ENCODE assay signal across 22 cellular contexts in genomic region chr17:13079010-13079409, GRCh38.
"Had no signal": no experiment of that assay in that cellular context is flagged by ENCODE, and none has a peak within 500 bp of the region (broad histone marks: within the 10 kb centered on the region; RNA-seq: fewer than 3 reads in every experiment).

No MANE protein-coding gene starts in this region.

- H3K27ac ChIP-seq: gastrocnemius medialis, heart right ventricle, left ventricle myocardium inferior, lower lobe of right lung, parathyroid adenoma, prostate gland, spleen, thoracic aorta, transverse colon had no signal

- H3K4me3 Mint-ChIP-seq: central memory CD8-positive, alpha-beta T cell; immature natural killer cell; memory B cell; mesothelial cell of epicardium; natural killer cell treated with Interleukin-12 subunit alpha and Interleukin-12 subunit beta and Interleukin-15 and Interleukin-18, amount 100 ng/mL, for 72 hours; stimulated activated naive B cell treated with anti-CD40 and anti-IgM and Interleukin-4, amounts not matched to agents 10 μg/mL and 1 μg/mL and 100 μg/mL, for 72 hours; stimulated activated naive CD8-positive, alpha-beta T cell treated with anti-CD3 and anti-CD28 coated beads, Interleukin-15, amount 100 ng/mL, for 72 hours had no signal

- H3K79me2 ChIP-seq: parathyroid adenoma had no signal

- H2AFZ ChIP-seq: parathyroid adenoma had no signal

- H3K36me3 Mint-ChIP-seq: immature natural killer cell; memory B cell; mesothelial cell of epicardium; natural killer cell treated with Interleukin-12 subunit alpha and Interleukin-12 subunit beta and Interleukin-15 and Interleukin-18, amount 100 ng/mL, for 72 hours; stimulated activated naive B cell treated with anti-CD40 and anti-IgM and Interleukin-4, amounts not matched to agents 10 μg/mL and 1 μg/mL and 100 μg/mL, for 72 hours had no signal

- H3K9me3 ChIP-seq: gastrocnemius medialis, heart right ventricle, left ventricle myocardium inferior, lower lobe of right lung, prostate gland, spleen, thoracic aorta, transverse colon had no signal

- H3K9me3 Mint-ChIP-seq: central memory CD8-positive, alpha-beta T cell; natural killer cell treated with Interleukin-12 subunit alpha and Interleukin-12 subunit beta and Interleukin-15 and Interleukin-18, amount 100 ng/mL, for 72 hours had no signal

- DNase-seq: dermis blood vessel endothelial cell; gastrocnemius medialis; heart right ventricle; immature natural killer cell; left ventricle myocardium inferior; lower lobe of right lung; occipital lobe; spleen; stimulated activated CD4-positive, alpha-beta T cell treated with anti-CD3 and anti-CD28 coated beads, Interleukin-15, amount 100 ng/mL, for 24 hours; stimulated activated CD4-positive, alpha-beta T cell treated with anti-CD3 and anti-CD28 coated beads, Interleukin-2, amount 100 ng/mL, for 24 hours; stimulated activated CD4-positive, alpha-beta T cell treated with anti-CD3 and anti-CD28 coated beads, Interleukin-4, amount 100 ng/mL, for 4 hours; stimulated activated naive B cell treated with anti-CD40 and anti-IgM and Interleukin-4, amounts not matched to agents 10 μg/mL and 1 μg/mL and 100 μg/mL, for 72 hours; stimulated activated naive CD8-positive, alpha-beta T cell treated with anti-CD3 and anti-CD28 coated beads, Interleukin-15, amount 100 ng/mL, for 72 hours; transverse colon had no signal

- H3K4me3 ChIP-seq: gastrocnemius medialis, heart right ventricle, left ventricle myocardium inferior, lower lobe of right lung, prostate gland, spleen, thoracic aorta, transverse colon had no signal

- ATAC-seq: gastrocnemius medialis; heart right ventricle; lower lobe of right lung; natural killer cell treated with Interleukin-12 subunit alpha and Interleukin-12 subunit beta and Interleukin-15 and Interleukin-18, amount 100 ng/mL, for 72 hours; sciatic nerve; stimulated activated naive B cell treated with anti-CD40 and anti-IgM and Interleukin-4, amounts not matched to agents 10 μg/mL and 1 μg/mL and 100 μg/mL, for 72 hours; stimulated activated naive CD8-positive, alpha-beta T cell treated with anti-CD3 and anti-CD28 coated beads, Interleukin-15, amount 100 ng/mL, for 72 hours had no signal

- H3K27me3 ChIP-seq: gastrocnemius medialis, spleen, transverse colon had no signal

- H3K4me1 ChIP-seq: gastrocnemius medialis, heart right ventricle, left ventricle myocardium inferior, lower lobe of right lung, parathyroid adenoma, prostate gland, spleen, transverse colon had no signal

- H3K36me3 ChIP-seq: gastrocnemius medialis, heart right ventricle, left ventricle myocardium inferior, lower lobe of right lung, prostate gland, spleen, thoracic aorta, transverse colon had no signal

- H3K27ac Mint-ChIP-seq: immature natural killer cell; memory B cell; mesothelial cell of epicardium; natural killer cell treated with Interleukin-12 subunit alpha and Interleukin-12 subunit beta and Interleukin-15 and Interleukin-18, amount 100 ng/mL, for 72 hours; stimulated activated naive B cell treated with anti-CD40 and anti-IgM and Interleukin-4, amounts not matched to agents 10 μg/mL and 1 μg/mL and 100 μg/mL, for 72 hours; stimulated activated naive CD8-positive, alpha-beta T cell treated with anti-CD3 and anti-CD28 coated beads, Interleukin-15, amount 100 ng/mL, for 72 hours had no signal

- H3K4me1 Mint-ChIP-seq: central memory CD8-positive, alpha-beta T cell; immature natural killer cell; stimulated activated naive B cell treated with anti-CD40 and anti-IgM and Interleukin-4, amounts not matched to agents 10 μg/mL and 1 μg/mL and 100 μg/mL, for 72 hours; stimulated activated naive CD8-positive, alpha-beta T cell treated with anti-CD3 and anti-CD28 coated beads, Interleukin-15, amount 100 ng/mL, for 72 hours had no signal
